ENCODE assay signal across 13 cellular contexts in genomic region chr11:30553521-30554110, GRCh38. TPM values are rescaled to one million over a fixed set of nuclear protein-coding genes. Genes with fewer than 3 reads are reported as not detected.
"Had no signal": no experiment of that assay in that cellular context is flagged by ENCODE, and none has a peak within 500 bp of the region (broad histone marks: within the 10 kb centered on the region; RNA-seq: fewer than 3 reads in every experiment).

No MANE protein-coding gene starts in this region.

- H3K36me3 ChIP-seq: tibial artery, uterus had no signal

- H3K79me2 ChIP-seq: hepatocyte had no signal

- DNase-seq: activated CD4-positive, alpha-beta T cell treated with anti-CD3 and anti-CD28 coated beads for 1 hour; activated CD4-positive, alpha-beta T cell treated with anti-CD3 and anti-CD28 coated beads, Interleukin-2, amount 50 U/mL, for 4 hours; activated naive CD4-positive, alpha-beta T cell treated with anti-CD3 and anti-CD28 coated beads for 36 hours; activated T-cell treated with anti-CD3 and anti-CD28 coated beads for 4 hours; kidney; T-helper 1 cell; tibial artery; uterus had no signal

- H3K27me3 ChIP-seq: dorsolateral prefrontal cortex, hepatocyte, tibial artery, uterus had no signal

- H3K4me1 ChIP-seq: uterus had no signal

- H3K27ac ChIP-seq: hepatocyte, tibial artery, uterus had no signal

- H3K4me2 ChIP-seq: hepatocyte had no signal

- H2AFZ ChIP-seq: hepatocyte had no signal

- ATAC-seq: activated T-helper 17 cell treated with anti-CD3 and anti-CD28 coated beads, Interleukin-2, amount 50 U/mL, for 72 hours; esophagus mucosa had no signal

- H3K4me3 ChIP-seq: dorsolateral prefrontal cortex, hepatocyte, tibial artery, uterus had no signal

- H3K9me3 ChIP-seq: tibial artery, uterus had no signal

RNA-seq across cellular contexts. Expression of gene MPPED2, which starts 32.5 kb away (rescaled TPM):
- total RNA-seq: activated naive CD4-positive, alpha-beta T cell treated with anti-CD3 and anti-CD28 coated beads for 36 hours; activated T-helper 17 cell treated with anti-CD3 and anti-CD28 coated beads, Interleukin-2, amount 50 U/mL, for 72 hours; osteocyte had no signal
